1 cellular context compared by ENCODE assay signal in genomic region chr5:157956271-157956885, GRCh38.
TF ChIP-seq lines count a peak whose summit lies in the region.

No MANE protein-coding gene starts in this region.

TF ChIP-seq in HepG2, 621 proteins besides CTCF, POLR2A, EP300 and RAD21 (continued from another document):
- TF ChIP-seq, protein P1, sequence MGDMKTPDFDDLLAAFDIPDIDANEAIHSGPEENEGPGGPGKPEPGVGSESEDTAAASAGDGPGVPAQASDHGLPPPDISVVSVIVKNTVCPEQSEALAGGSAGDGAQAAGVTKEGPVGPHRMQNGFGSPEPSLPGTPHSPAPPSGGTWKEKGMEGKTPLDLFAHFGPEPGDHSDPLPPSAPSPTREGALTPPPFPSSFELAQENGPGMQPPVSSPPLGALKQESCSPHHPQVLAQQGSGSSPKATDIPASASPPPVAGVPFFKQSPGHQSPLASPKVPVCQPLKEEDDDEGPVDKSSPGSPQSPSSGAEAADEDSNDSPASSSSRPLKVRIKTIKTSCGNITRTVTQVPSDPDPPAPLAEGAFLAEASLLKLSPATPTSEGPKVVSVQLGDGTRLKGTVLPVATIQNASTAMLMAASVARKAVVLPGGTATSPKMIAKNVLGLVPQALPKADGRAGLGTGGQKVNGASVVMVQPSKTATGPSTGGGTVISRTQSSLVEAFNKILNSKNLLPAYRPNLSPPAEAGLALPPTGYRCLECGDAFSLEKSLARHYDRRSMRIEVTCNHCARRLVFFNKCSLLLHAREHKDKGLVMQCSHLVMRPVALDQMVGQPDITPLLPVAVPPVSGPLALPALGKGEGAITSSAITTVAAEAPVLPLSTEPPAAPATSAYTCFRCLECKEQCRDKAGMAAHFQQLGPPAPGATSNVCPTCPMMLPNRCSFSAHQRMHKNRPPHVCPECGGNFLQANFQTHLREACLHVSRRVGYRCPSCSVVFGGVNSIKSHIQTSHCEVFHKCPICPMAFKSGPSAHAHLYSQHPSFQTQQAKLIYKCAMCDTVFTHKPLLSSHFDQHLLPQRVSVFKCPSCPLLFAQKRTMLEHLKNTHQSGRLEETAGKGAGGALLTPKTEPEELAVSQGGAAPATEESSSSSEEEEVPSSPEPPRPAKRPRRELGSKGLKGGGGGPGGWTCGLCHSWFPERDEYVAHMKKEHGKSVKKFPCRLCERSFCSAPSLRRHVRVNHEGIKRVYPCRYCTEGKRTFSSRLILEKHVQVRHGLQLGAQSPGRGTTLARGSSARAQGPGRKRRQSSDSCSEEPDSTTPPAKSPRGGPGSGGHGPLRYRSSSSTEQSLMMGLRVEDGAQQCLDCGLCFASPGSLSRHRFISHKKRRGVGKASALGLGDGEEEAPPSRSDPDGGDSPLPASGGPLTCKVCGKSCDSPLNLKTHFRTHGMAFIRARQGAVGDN (CRISPR knock-in tag; IDR thresholded peaks at IDR 0.05), result no peak
- TF ChIP-seq KLF11 (CRISPR knock-in tag; IDR thresholded peaks at IDR 0.05), result no peak
- no peak for TF ChIP-seq MYC (CRISPR knock-in tag; IDR thresholded peaks at IDR 0.05; ENCODE audit: borderline replicate concordance)
- TF ChIP-seq BCL6 (CRISPR knock-in tag; IDR thresholded peaks at IDR 0.05), result peak; percentile 74
- no peak for TF ChIP-seq NAIF1 (CRISPR knock-in tag; IDR thresholded peaks at IDR 0.05; ENCODE audit: borderline replicate concordance)
- TF ChIP-seq CBX1 (IDR thresholded peaks at IDR 0.05; ENCODE audit: low read depth), result no peak
- TF ChIP-seq, protein P2, sequence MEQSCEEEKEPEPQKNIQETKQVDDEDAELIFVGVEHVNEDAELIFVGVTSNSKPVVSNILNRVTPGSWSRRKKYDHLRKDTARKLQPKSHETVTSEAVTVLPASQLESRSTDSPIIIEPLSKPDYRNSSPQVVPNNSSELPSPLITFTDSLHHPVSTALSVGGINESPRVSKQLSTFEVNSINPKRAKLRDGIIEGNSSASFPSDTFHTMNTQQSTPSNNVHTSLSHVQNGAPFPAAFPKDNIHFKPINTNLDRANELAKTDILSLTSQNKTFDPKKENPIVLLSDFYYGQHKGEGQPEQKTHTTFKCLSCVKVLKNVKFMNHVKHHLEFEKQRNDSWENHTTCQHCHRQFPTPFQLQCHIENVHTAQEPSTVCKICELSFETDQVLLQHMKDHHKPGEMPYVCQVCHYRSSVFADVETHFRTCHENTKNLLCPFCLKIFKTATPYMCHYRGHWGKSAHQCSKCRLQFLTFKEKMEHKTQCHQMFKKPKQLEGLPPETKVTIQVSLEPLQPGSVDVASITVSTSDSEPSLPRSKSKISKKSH (CRISPR knock-in tag; IDR thresholded peaks at IDR 0.05; ENCODE audit: borderline replicate concordance), result no peak
- TF ChIP-seq MXD1 (CRISPR knock-in tag; IDR thresholded peaks at IDR 0.05), result no peak
- no peak for TF ChIP-seq ATF5 (CRISPR knock-in tag; IDR thresholded peaks at IDR 0.05; ENCODE audit: low read depth)
- TF ChIP-seq ASH2L (IDR thresholded peaks at IDR 0.05; ENCODE audit: insufficient read length, low read depth, low read length), result no peak
- no peak for TF ChIP-seq PAWR (CRISPR knock-in tag; IDR thresholded peaks at IDR 0.05; ENCODE audit: borderline replicate concordance)
- TF ChIP-seq MZF1 (CRISPR knock-in tag; IDR thresholded peaks at IDR 0.05; ENCODE audit: borderline replicate concordance), result no peak
- no peak for TF ChIP-seq ZNF75D (CRISPR knock-in tag; IDR thresholded peaks at IDR 0.05; ENCODE audit: borderline replicate concordance)
- no peak for TF ChIP-seq CBFB (CRISPR knock-in tag; IDR thresholded peaks at IDR 0.05)
